9 cellular contexts compared by ENCODE assay signal in the genomic region with DNA sequence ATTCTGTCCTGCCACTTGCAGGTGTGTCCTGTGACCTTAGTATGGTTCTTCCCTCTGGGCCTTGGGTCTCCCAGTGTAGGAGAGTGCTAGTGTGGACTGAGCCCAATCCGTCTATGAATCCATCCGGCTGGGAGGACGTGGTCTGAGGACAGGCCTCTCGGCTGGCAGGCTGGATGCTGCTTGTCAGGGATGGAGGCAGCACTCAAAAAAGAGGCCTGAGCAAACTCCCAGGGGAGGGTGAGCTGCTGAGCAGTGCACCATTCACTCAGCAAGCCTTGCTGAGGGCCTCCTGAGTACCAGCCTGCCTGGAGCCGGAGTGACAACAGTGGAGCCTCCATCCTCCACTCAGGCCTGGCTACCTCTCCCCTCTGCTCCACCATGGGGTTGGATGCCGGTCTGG. TPM values are rescaled to one million over a fixed set of nuclear protein-coding genes. Genes with fewer than 3 reads are reported as not detected.
DNase-seq lines count a peak whose midpoint lies in the region; ATAC-seq and TF ChIP-seq lines count a peak whose summit lies in the region.
"Had no signal": no experiment of that assay in that cellular context is flagged by ENCODE, and none has a peak within 500 bp of the region (broad histone marks: within the 10 kb centered on the region; RNA-seq: fewer than 3 reads in every experiment).

No MANE protein-coding gene starts in this region.

- ATAC-seq in HCT116 (no peak), WTC11 (no peak)

- no peak for TF ChIP-seq CTCF in HCT116 (IDR thresholded peaks at IDR 0.05 in 2 of 3, conservative IDR thresholded peaks at IDR 0.05 in 1 of 3; ENCODE audit: borderline replicate concordance in 1 of 3, insufficient read depth in 1 of 3, low read depth in 2 of 3, low read length in 2 of 3)
- TF ChIP-seq CTCF in WTC11 (IDR thresholded peaks at IDR 0.05): no peak

- peak overlapping the region; percentile 59; the same call in 1 of the 2 replicates for H3K4me3 Mint-ChIP-seq in WTC11

- H3K4me1 Mint-ChIP-seq in WTC11: peaks cover 22% of the 10 kb centered on the region

- no peak for TF ChIP-seq POLR2A in HCT116 (IDR thresholded peaks at IDR 0.05; ENCODE audit: borderline replicate concordance, extremely low read depth, insufficient read depth, insufficient read length)

- no peak overlapping the region for H2AFZ ChIP-seq in HCT116 (ENCODE audit: low read depth, low read length, poor library complexity, severe bottlenecking)

- peaks cover 5% of the 10 kb centered on the region; the same call in 1 of the 2 replicates for H3K36me3 Mint-ChIP-seq in WTC11

- H3K4me2 ChIP-seq in BLaER1 (peak overlapping the region; percentile 99), HCT116 (ENCODE audit: low read length) (peak overlapping the region; percentile 72)

- no peak for TF ChIP-seq RAD21 in HCT116 (IDR thresholded peaks at IDR 0.05; ENCODE audit: low read depth)

- H3K27ac ChIP-seq in BLaER1 (no peak overlapping the region), HCT116 (ENCODE audit: low read depth, low read length) (peak overlapping the region; percentile 62)

- POLR2A ChIA-PET in HCT116 (lab: Charles Lee): interaction anchor here (1.5 to 2.0 kb wide), 3 partner anchors 8 to 96 kb away, joined by 5 to 8 read pairs (median 8); partner anchors contain the start of gene POC1A
- POLR2A ChIA-PET in WTC11 (lab: Charles Lee): interaction anchor here (0.8 to 2.3 kb wide), 4 partner anchors 29 to 95 kb away, joined by 4 to 9 read pairs (median 4); no protein-coding TSS in a partner anchor

- BruUV-seq in HCT116 (replicated peaks; lab: Mats Ljungman, UMichigan): no TSS peak

- H3K9ac ChIP-seq in BLaER1: peak overlapping the region; percentile 70; the same call in 1 of the 2 replicates
- peak overlapping the region; percentile 55 for H3K9ac ChIP-seq in HCT116 (ENCODE audit: low read length)
- peak overlapping the region; percentile 55 for H3K9ac ChIP-seq in mucosa of stomach (ENCODE audit: low read length)

- no peaks in the 10 kb centered on the region for H3K9me2 ChIP-seq in HCT116 (ENCODE audit: insufficient read depth)

- H3K9me3 ChIP-seq in BLaER1: no peaks in the 10 kb centered on the region
- H3K9me3 ChIP-seq in HCT116 (ENCODE audit: control insufficient read depth in 1 of 2, insufficient read depth in 1 of 2, low read depth in 1 of 2, low read length in 2 of 2): no peaks in the 10 kb centered on the region
- no peaks in the 10 kb centered on the region for H3K9me3 ChIP-seq in mucosa of stomach (ENCODE audit: control insufficient read depth, low read length)

- peaks cover 21% of the 10 kb centered on the region for H3K27me3 Mint-ChIP-seq in WTC11 (ENCODE audit: low read depth)
- H3K27me3 Mint-ChIP-seq: activated T-cell treated with anti-CD3 and anti-CD28 coated beads, Interleukin-2, amount 50 U/mL, for 24 hours had no signal

- no peak for DNase-seq in HCT116 (ENCODE audit: low read depth, low spot score)
- no peak for DNase-seq in WTC11 (ENCODE audit: low spot score)
- DNase-seq in cerebellum (ENCODE audit: low spot score): no peak
- DNase-seq in NCI-H345 treated with DMSO at 0.1 percent for 48 hours (lab: John Stamatoyannopoulos, UW; ENCODE audit: unreplicated experiment): no peak
- DNase-seq in SKM-1 (lab: John Stamatoyannopoulos, UW; ENCODE audit: unreplicated experiment): no peak
- no peak for DNase-seq in 8988T

- no peaks in the 10 kb centered on the region for H3K9me3 Mint-ChIP-seq in WTC11
- H3K9me3 Mint-ChIP-seq: activated T-cell treated with anti-CD3 and anti-CD28 coated beads, Interleukin-2, amount 50 U/mL, for 24 hours had no signal

- RAD21 ChIA-PET in HCT116 (lab: Charles Lee; ENCODE audit: low non-redundant PET in 1 of 2, low total read pairs in 2 of 2, uncharacterized antibody in 2 of 2, unreplicated experiment in 2 of 2): no interaction called here

- H3K36me3 ChIP-seq in BLaER1 (peaks cover 13% of the 10 kb centered on the region), HCT116 (ENCODE audit: control insufficient read depth in 1 of 2, insufficient read depth in 2 of 2, low read length in 2 of 2) (peaks cover 0 to 9% of the 10 kb centered on the region in 2 experiments; a peak in 1 of 4 replicates), mucosa of stomach (ENCODE audit: control insufficient read depth, insufficient read depth, low read length) (no peaks in the 10 kb centered on the region)

- no peak overlapping the region for H3K27ac Mint-ChIP-seq in WTC11

- intact Hi-C loops in HCT116 (cut with micrococcal nuclease): no loop called here

- peaks cover 26% of the 10 kb centered on the region for H4K20me1 ChIP-seq in BLaER1
- no peaks in the 10 kb centered on the region for H4K20me1 ChIP-seq in HCT116 (ENCODE audit: insufficient read depth)

- H3K4me3 ChIP-seq in BLaER1: peak overlapping the region; percentile 95
- no peak overlapping the region; a peak in 1 of 4 replicates for H3K4me3 ChIP-seq in HCT116 (replicated peaks in 1 of 2; ENCODE audit: low read depth in 1 of 2, low read length in 2 of 2)
- H3K4me3 ChIP-seq in mucosa of stomach (ENCODE audit: low read length): no peak overlapping the region

- peaks cover 28% of the 10 kb centered on the region for H3K79me2 ChIP-seq in HCT116 (ENCODE audit: insufficient read depth, low read length)

- H3K4me1 ChIP-seq in BLaER1 (peaks cover 63% of the 10 kb centered on the region), HCT116 (ENCODE audit: control insufficient read depth in 1 of 2, insufficient read depth in 2 of 2, low read length in 2 of 2) (peaks cover 23 to 47% of the 10 kb centered on the region in 2 experiments), mucosa of stomach (ENCODE audit: control insufficient read depth, insufficient read depth, low read length) (peaks cover 62% of the 10 kb centered on the region)

- CTCF ChIA-PET in HCT116 (lab: Charles Lee): interaction anchor here (1.3 kb wide), 1 partner anchor 162 kb away, joined by 5 read pairs; no protein-coding TSS in a partner anchor
- CTCF ChIA-PET in WTC11 (lab: Charles Lee): interaction anchor here (1.0 to 8.3 kb wide), 17 partner anchors 9 to 331 kb away, joined by 3 to 382 read pairs (median 6); partner anchors contain the start of genes ABHD14B, ACY1 and RRP9

- no peaks in the 10 kb centered on the region for H3K27me3 ChIP-seq in BLaER1
- no peaks in the 10 kb centered on the region for H3K27me3 ChIP-seq in HCT116 (ENCODE audit: insufficient read depth, low read length)
- H3K27me3 ChIP-seq in mucosa of stomach (ENCODE audit: control insufficient read depth, insufficient read depth, low read length): no peaks in the 10 kb centered on the region

TF ChIP-seq in HCT116, 20 proteins besides CTCF, POLR2A, EP300 and RAD21 (continues in another document):
- TF ChIP-seq EZH2 (IDR thresholded peaks at IDR 0.05): no peak
- no peak for TF ChIP-seq ZBTB33 (IDR thresholded peaks at IDR 0.05; ENCODE audit: extremely low read depth, insufficient replicate concordance, low read length)
- no peak for TF ChIP-seq SRF (IDR thresholded peaks at IDR 0.05; ENCODE audit: low read depth)
- TF ChIP-seq JUND (IDR thresholded peaks at IDR 0.05): no peak

TF ChIP-seq in WTC11, 78 proteins besides CTCF, POLR2A, EP300 and RAD21 (continues in another document):
- TF ChIP-seq, protein P1, sequence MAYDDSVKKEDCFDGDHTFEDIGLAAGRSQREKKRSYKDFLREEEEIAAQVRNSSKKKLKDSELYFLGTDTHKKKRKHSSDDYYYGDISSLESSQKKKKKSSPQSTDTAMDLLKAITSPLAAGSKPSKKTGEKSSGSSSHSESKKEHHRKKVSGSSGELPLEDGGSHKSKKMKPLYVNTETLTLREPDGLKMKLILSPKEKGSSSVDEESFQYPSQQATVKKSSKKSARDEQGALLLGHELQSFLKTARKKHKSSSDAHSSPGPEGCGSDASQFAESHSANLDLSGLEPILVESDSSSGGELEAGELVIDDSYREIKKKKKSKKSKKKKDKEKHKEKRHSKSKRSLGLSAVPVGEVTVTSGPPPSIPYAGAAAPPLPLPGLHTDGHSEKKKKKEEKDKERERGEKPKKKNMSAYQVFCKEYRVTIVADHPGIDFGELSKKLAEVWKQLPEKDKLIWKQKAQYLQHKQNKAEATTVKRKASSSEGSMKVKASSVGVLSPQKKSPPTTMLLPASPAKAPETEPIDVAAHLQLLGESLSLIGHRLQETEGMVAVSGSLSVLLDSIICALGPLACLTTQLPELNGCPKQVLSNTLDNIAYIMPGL (CRISPR knock-in tag; IDR thresholded peaks at IDR 0.05): no peak
- TF ChIP-seq ESRRA (CRISPR knock-in tag; IDR thresholded peaks at IDR 0.05; ENCODE audit: borderline replicate concordance): no peak
- TF ChIP-seq, protein P2, sequence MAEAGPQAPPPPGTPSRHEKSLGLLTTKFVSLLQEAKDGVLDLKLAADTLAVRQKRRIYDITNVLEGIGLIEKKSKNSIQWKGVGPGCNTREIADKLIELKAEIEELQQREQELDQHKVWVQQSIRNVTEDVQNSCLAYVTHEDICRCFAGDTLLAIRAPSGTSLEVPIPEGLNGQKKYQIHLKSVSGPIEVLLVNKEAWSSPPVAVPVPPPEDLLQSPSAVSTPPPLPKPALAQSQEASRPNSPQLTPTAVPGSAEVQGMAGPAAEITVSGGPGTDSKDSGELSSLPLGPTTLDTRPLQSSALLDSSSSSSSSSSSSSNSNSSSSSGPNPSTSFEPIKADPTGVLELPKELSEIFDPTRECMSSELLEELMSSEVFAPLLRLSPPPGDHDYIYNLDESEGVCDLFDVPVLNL (CRISPR knock-in tag; IDR thresholded peaks at IDR 0.05; ENCODE audit: borderline replicate concordance, low read depth): no peak
- TF ChIP-seq MYBL2 (CRISPR knock-in tag; IDR thresholded peaks at IDR 0.05): no peak
- TF ChIP-seq ZNF671 (CRISPR knock-in tag; IDR thresholded peaks at IDR 0.05): no peak
- TF ChIP-seq, protein P3, sequence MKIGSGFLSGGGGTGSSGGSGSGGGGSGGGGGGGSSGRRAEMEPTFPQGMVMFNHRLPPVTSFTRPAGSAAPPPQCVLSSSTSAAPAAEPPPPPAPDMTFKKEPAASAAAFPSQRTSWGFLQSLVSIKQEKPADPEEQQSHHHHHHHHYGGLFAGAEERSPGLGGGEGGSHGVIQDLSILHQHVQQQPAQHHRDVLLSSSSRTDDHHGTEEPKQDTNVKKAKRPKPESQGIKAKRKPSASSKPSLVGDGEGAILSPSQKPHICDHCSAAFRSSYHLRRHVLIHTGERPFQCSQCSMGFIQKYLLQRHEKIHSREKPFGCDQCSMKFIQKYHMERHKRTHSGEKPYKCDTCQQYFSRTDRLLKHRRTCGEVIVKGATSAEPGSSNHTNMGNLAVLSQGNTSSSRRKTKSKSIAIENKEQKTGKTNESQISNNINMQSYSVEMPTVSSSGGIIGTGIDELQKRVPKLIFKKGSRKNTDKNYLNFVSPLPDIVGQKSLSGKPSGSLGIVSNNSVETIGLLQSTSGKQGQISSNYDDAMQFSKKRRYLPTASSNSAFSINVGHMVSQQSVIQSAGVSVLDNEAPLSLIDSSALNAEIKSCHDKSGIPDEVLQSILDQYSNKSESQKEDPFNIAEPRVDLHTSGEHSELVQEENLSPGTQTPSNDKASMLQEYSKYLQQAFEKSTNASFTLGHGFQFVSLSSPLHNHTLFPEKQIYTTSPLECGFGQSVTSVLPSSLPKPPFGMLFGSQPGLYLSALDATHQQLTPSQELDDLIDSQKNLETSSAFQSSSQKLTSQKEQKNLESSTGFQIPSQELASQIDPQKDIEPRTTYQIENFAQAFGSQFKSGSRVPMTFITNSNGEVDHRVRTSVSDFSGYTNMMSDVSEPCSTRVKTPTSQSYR (CRISPR knock-in tag; IDR thresholded peaks at IDR 0.05): no peak

RNA-seq across cellular contexts. Expression of gene DUSP7, which starts 1.7 kb away (rescaled TPM):
- 16.6 TPM for total RNA-seq in HCT116 (2021; ENCODE audit: unreplicated experiment)
- polyA plus RNA-seq in HCT116 (2012): 15.2 and 16.0 TPM in 2 replicates
- total RNA-seq in WTC11 (2021): 15.9 to 18.8 TPM (median 16.2 TPM) in 3 replicates
- total RNA-seq in cerebellum: 6.0 TPM
